ENCODE assay signal across 12 cellular contexts in the genomic region with DNA sequence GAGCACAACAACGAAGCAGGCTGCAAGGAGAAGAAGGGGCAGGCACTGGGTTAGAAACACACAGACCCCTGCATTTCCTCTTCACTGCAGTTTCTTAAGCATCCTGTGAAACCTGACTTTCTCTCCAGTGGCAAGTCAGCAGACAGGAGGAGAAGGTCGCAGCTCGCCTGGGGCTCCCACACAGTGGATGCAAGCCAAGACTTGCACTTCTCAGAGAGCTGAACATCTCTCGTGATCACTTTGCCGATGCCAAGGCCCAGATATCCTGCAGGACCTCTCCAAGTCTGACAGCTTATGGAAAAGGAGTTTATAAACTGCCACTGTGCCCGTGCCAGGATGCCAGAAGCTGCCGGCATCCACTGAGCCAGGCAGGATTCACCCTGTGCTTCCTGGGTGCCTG. TPM values are rescaled to one million over a fixed set of nuclear protein-coding genes. Genes with fewer than 3 reads are reported as not detected.
DNase-seq lines count a peak whose midpoint lies in the region; ATAC-seq and TF ChIP-seq lines count a peak whose summit lies in the region.
"Had no signal": no experiment of that assay in that cellular context is flagged by ENCODE, and none has a peak within 500 bp of the region (broad histone marks: within the 10 kb centered on the region; RNA-seq: fewer than 3 reads in every experiment).

No MANE protein-coding gene starts in this region.

- H3K27ac ChIP-seq in gastrocnemius medialis (no peak overlapping the region), ascending aorta (no peak overlapping the region)
- H3K27ac ChIP-seq: 22Rv1 had no signal

- H3K27me3 Mint-ChIP-seq in T-cell: no peaks in the 10 kb centered on the region

- TF ChIP-seq POLR2A in gastrocnemius medialis (IDR thresholded peaks at IDR 0.05): no peak

- H3K9me3 ChIP-seq in gastrocnemius medialis (no peaks in the 10 kb centered on the region), ascending aorta (no peaks in the 10 kb centered on the region)
- H3K9me3 ChIP-seq: tibial nerve had no signal

- intact Hi-C loops in gastrocnemius medialis (cut with DNase I; ENCODE audit: low total_unique reads): no loop called here
- intact Hi-C loops in ascending aorta (cut with DNase I): no loop called here

- H3K36me3 ChIP-seq in gastrocnemius medialis: no peaks in the 10 kb centered on the region
- H3K36me3 ChIP-seq in ascending aorta: no peaks in the 10 kb centered on the region
- H3K36me3 ChIP-seq: tibial nerve had no signal

- H3K4me1 Mint-ChIP-seq in T-cell: peaks cover 82 to 89% (median 83%) of the 10 kb centered on the region in 3 donors

- H3K27me3 ChIP-seq in gastrocnemius medialis: no peaks in the 10 kb centered on the region
- H3K27me3 ChIP-seq in ascending aorta: no peaks in the 10 kb centered on the region
- H3K27me3 ChIP-seq: tibial nerve had no signal

- H3K4me1 ChIP-seq in gastrocnemius medialis: peaks cover 0 to 4% of the 10 kb centered on the region in 2 donors
- H3K4me1 ChIP-seq in ascending aorta: no peaks in the 10 kb centered on the region

- ATAC-seq in T-cell (replicated peaks in 1 of 4): no peak
- peak; percentile 40 to 51 for ATAC-seq in gastrocnemius medialis
- no peak for ATAC-seq in HG02870 (IDR thresholded peaks at IDR 0.05; ENCODE audit: unreplicated experiment)

- no peaks in the 10 kb centered on the region for H3K9me3 Mint-ChIP-seq in T-cell

- POLR2A ChIA-PET in T-cell (lab: Charles Lee): no interaction called here

- H3K4me3 ChIP-seq in epithelial cell of esophagus (ENCODE audit: low read length): no peak overlapping the region
- H3K4me3 ChIP-seq in gastrocnemius medialis: no peak overlapping the region
- no peak overlapping the region for H3K4me3 ChIP-seq in ascending aorta
- H3K4me3 ChIP-seq: tibial nerve had no signal

- DNase-seq in DMS 273 (lab: John Stamatoyannopoulos, UW; ENCODE audit: unreplicated experiment): peak; percentile 21
- no peak for DNase-seq in DMS 273 treated with DMSO at 0.1 percent for 48 hours (lab: John Stamatoyannopoulos, UW)
- peak in 1 of 34 experiments; percentile 34 for DNase-seq in T-cell
- peak; percentile 77 for DNase-seq in epithelial cell of esophagus (ENCODE audit: low read depth)
- no peak for DNase-seq in gastrocnemius medialis
- no peak for DNase-seq in DMS53 treated with DMSO at 0.1 percent for 48 hours (lab: John Stamatoyannopoulos, UW; ENCODE audit: unreplicated experiment)
- no peak for DNase-seq in ascending aorta (ENCODE audit: low spot score in 2 of 2)
- DNase-seq: central memory CD4-positive, alpha-beta T cell had no signal

- H3K4me3 Mint-ChIP-seq in T-cell: peak overlapping the region; percentile 84 to 91 (median 91)

- in situ Hi-C loops in gastrocnemius medialis (cut with MboI; ENCODE audit: low sequenced_read_pairs in 4 of 4): no loop called here

- peak overlapping the region; percentile 94 to 96 for H3K27ac Mint-ChIP-seq in T-cell

- TF ChIP-seq CTCF in epithelial cell of esophagus (IDR thresholded peaks at IDR 0.05; ENCODE audit: insufficient read depth, low read depth, low read length, missing control alignments): no peak
- TF ChIP-seq CTCF in gastrocnemius medialis (IDR thresholded peaks at IDR 0.05 in 4 of 5, conservative IDR thresholded peaks at IDR 0.05 in 1 of 5): no peak
- no peak for TF ChIP-seq CTCF in ascending aorta (IDR thresholded peaks at IDR 0.05)

- no peaks in the 10 kb centered on the region for H3K36me3 Mint-ChIP-seq in T-cell

- CTCF ChIA-PET in T-cell (lab: Charles Lee): interaction anchor here (0.6 to 5.2 kb wide), 6 partner anchors 11 to 388 kb away, joined by 3 to 59 read pairs (median 3); a partner anchor contains a TSS

RNA-seq across cellular contexts. Expression of a gene that starts 18.4 kb away (rescaled TPM):
- 1 to 10 TPM; 5.2 to 9.0 (median 8.8) TPM for total RNA-seq in T-cell
- under 1 TPM in 3 of 4 donors, not detected in 1; 0.20 to 0.41 (median 0.27) TPM for total RNA-seq in gastrocnemius medialis
- not detected for total RNA-seq in ascending aorta
- total RNA-seq: tibial nerve had no signal

RNA-seq across cellular contexts. Expression of a gene that starts 22.6 kb away (rescaled TPM):
- 10 to 100 TPM; 18.1 to 27.8 (median 21.7) TPM for total RNA-seq in T-cell
- 1 to 10 TPM; 1.8 to 6.0 (median 4.7) TPM for total RNA-seq in gastrocnemius medialis
- 7.9 TPM for total RNA-seq in ascending aorta

RNA-seq across cellular contexts. Expression of a gene that starts 35.2 kb away (rescaled TPM):
- not detected for total RNA-seq in T-cell
- not detected for total RNA-seq in gastrocnemius medialis
- not detected for total RNA-seq in ascending aorta
- total RNA-seq: liver, tibial nerve had no signal

Comparison
In these comparisons a context has a peak if more than half of its experiments do, and no peak if none do; other contexts are left out.
1. DNase-seq: peak in DMS 273 (single experiment) and epithelial cell of esophagus (single experiment); none in DMS 273 treated with DMSO at 0.1 percent for 48 hours (single experiment), gastrocnemius medialis (0 of 2), DMS53 treated with DMSO at 0.1 percent for 48 hours (single experiment) and ascending aorta (0 of 2).
2. ATAC-seq: peak in gastrocnemius medialis (2 of 2); none in T-cell (0 of 4) and HG02870 (single experiment).